ENCODE assay signal across 17 cellular contexts in genomic region chr10:101070098-101070497, GRCh38. TPM values are rescaled to one million over a fixed set of nuclear protein-coding genes. Genes with fewer than 3 reads are reported as not detected.
DNase-seq lines count a peak whose midpoint lies in the region; TF ChIP-seq lines count a peak whose summit lies in the region.
"Had no signal": no experiment of that assay in that cellular context is flagged by ENCODE, and none has a peak within 500 bp of the region (broad histone marks: within the 10 kb centered on the region; RNA-seq: fewer than 3 reads in every experiment).

No MANE protein-coding gene starts in this region.

- peaks cover 13% of the 10 kb centered on the region for H3F3A ChIP-seq in GM23248 (ENCODE audit: insufficient read depth)

- H3K9me2 ChIP-seq in GM23248 (ENCODE audit: insufficient read depth), result no peaks in the 10 kb centered on the region

- H2AFZ ChIP-seq in GM23248, result no peak overlapping the region

- no peaks in the 10 kb centered on the region for H4K20me1 ChIP-seq in GM23248 (ENCODE audit: insufficient read depth)

- no peak overlapping the region for H3K9ac ChIP-seq in GM23248

- H3K79me2 ChIP-seq in GM23248 (ENCODE audit: insufficient read depth), result no peaks in the 10 kb centered on the region

- H3K4me3 ChIP-seq in GM23248 (no peak overlapping the region), fibroblast of mammary gland (ENCODE audit: control insufficient read depth, low read depth, low read length) (no peak overlapping the region)

- TF ChIP-seq CTCF in fibroblast of mammary gland (conservative IDR thresholded peaks at IDR 0.05; ENCODE audit: control insufficient read depth, insufficient read depth, low read depth, low read length) (no peak), GM13977 (IDR thresholded peaks at IDR 0.05; ENCODE audit: extremely low read depth, insufficient read depth, missing control alignments) (no peak)

- no peak overlapping the region for H3K4me2 ChIP-seq in GM23248 (ENCODE audit: unreplicated experiment)

- in situ Hi-C loops in GM23248 (cut with MboI) (no loop called here), GM13977 (cut with MboI; ENCODE audit: low pct_unique_long_range_greater_than_20kb, low sequenced_read_pairs, unreplicated experiment) (no loop called here)

- 13 to 29% methylated on average over 3 of the region's 3 CpGs for WGBS in GM23248 (ENCODE audit: low coverage in 1 of 2, low lambda C conversion rate in 2 of 2, missing lambda C conversion rate in 2 of 2), 2 experiments

- H3K4me1 ChIP-seq in GM23248 (ENCODE audit: insufficient read depth), result peaks cover 9% of the 10 kb centered on the region

- H3K9me3 ChIP-seq in GM23248 (ENCODE audit: low read depth), result no peaks in the 10 kb centered on the region

- no peak overlapping the region for H3K27ac ChIP-seq in GM23248

- DNase-seq in GM23248 (peak; percentile 57), SW480 (ENCODE audit: low spot score) (peak; percentile 59), fibroblast of mammary gland (ENCODE audit: low read depth) (peak; percentile 27), GM13977 (ENCODE audit: low spot score) (no peak), DMS79 treated with DMSO at 0.1 percent for 48 hours (lab: John Stamatoyannopoulos, UW) (no peak)
- DNase-seq in activated CD4-positive, alpha-beta T cell treated with anti-CD3 and anti-CD28 coated beads, Interleukin-2, amount 50 U/mL, for 48 hours, result no peak
- no peak for DNase-seq in activated CD4-positive, CD25-positive, alpha-beta regulatory T cell treated with anti-CD3 and anti-CD28 coated beads, Interleukin-2, amount 50 U/mL, for 72 hours
- DNase-seq: CD8-positive, alpha-beta memory T cell; DMS79; H9; IMR-90; NCI-H1417; NCI-H187 treated with DMSO at 0.1 percent for 48 hours; NCI-H446 treated with DMSO at 0.1 percent for 48 hours; NK-92 treated with Interleukin-12 subunit alpha and Interleukin-12 subunit beta, amount 100 ng/mL, for 24 hours; OCI-M1; RPMI8226 had no signal

- H3K36me3 ChIP-seq in GM23248 (ENCODE audit: low read depth), result no peaks in the 10 kb centered on the region

- peaks cover 18% of the 10 kb centered on the region for H3K27me3 ChIP-seq in GM23248 (replicated peaks; ENCODE audit: insufficient read depth)

RNA-seq across cellular contexts. Expression of gene KAZALD1, which starts 8.3 kb away (rescaled TPM):
- total RNA-seq in GM23248 (2014; rRNA removed; shearing (Covaris generic)), result 42.6 and 62.6 TPM in 2 replicates
- polyA plus RNA-seq in GM23248 (2016; fragmentation: Nextera tagmentation; extraction: Ambion mirVana), result 34.1 and 34.4 TPM in 2 replicates
- polyA plus RNA-seq: CD8-positive, alpha-beta memory T cell had no signal

RNA-seq across cellular contexts. Expression of gene SFXN3, which starts 39.1 kb away (rescaled TPM):
- 79.8 and 103 TPM in 2 replicates for total RNA-seq in GM23248 (2014; rRNA removed; shearing (Covaris generic))
- polyA plus RNA-seq in GM23248 (2016; fragmentation: Nextera tagmentation; extraction: Ambion mirVana), result 58.8 and 61.7 TPM in 2 replicates

RNA-seq across cellular contexts. Expression of gene PDZD7, which starts 39.2 kb away (rescaled TPM):
- 0.54 TPM in 1 of 2 replicates, not detected in the other for total RNA-seq in GM23248 (2014; rRNA removed; shearing (Covaris generic))
- 1.1 and 1.8 TPM in 2 replicates for polyA plus RNA-seq in GM23248 (2016; fragmentation: Nextera tagmentation; extraction: Ambion mirVana)

Comparison
In these comparisons a context has a peak if more than half of its experiments do, and no peak if none do; other contexts are left out.
1. DNase-seq: peak in GM23248 (single experiment), SW480 (single experiment) and fibroblast of mammary gland (single experiment); none in GM13977 (single experiment), activated CD4-positive, alpha-beta T cell treated with anti-CD3 and anti-CD28 coated beads, Interleukin-2, amount 50 U/mL, for 48 hours (0 of 2), DMS79 treated with DMSO at 0.1 percent for 48 hours (single experiment) and activated CD4-positive, CD25-positive, alpha-beta regulatory T cell treated with anti-CD3 and anti-CD28 coated beads, Interleukin-2, amount 50 U/mL, for 72 hours (single experiment).